Comparison of ENCODE assay signal across 17 cellular contexts in genomic region chr11:2528301-2529050, GRCh38.
A peak's percentile ranks its signal among the peaks of the same experiment; 100 is the strongest.
DNase-seq lines count a peak whose midpoint lies in the region; ATAC-seq and TF ChIP-seq lines count a peak whose summit lies in the region.
"Had no signal": no experiment of that assay in that cellular context is flagged by ENCODE, and none has a peak within 500 bp of the region (broad histone marks: within the 10 kb centered on the region; RNA-seq: fewer than 3 reads in every experiment).

No MANE protein-coding gene starts in this region.

- peaks cover 2% of the 10 kb centered on the region for H3K27me3 Mint-ChIP-seq in activated CD8-positive, alpha-beta memory T cell treated with anti-CD3 and anti-CD28 coated beads, Interleukin-2, amount 10 ng/mL, durations not matched to agents 7 days and 5 days
- no peaks in the 10 kb centered on the region for H3K27me3 Mint-ChIP-seq in activated T-helper 17 cell treated with anti-CD3 and anti-CD28 coated beads, Interleukin-2, amount 50 U/mL, for 72 hours

- no peak overlapping the region for H3K27ac ChIP-seq in spleen
- H3K27ac ChIP-seq: A549, breast epithelium had no signal

- H3K36me3 Mint-ChIP-seq in activated CD8-positive, alpha-beta memory T cell treated with anti-CD3 and anti-CD28 coated beads, Interleukin-2, amount 10 ng/mL, durations not matched to agents 7 days and 5 days, result no peaks in the 10 kb centered on the region
- no peaks in the 10 kb centered on the region for H3K36me3 Mint-ChIP-seq in activated T-helper 17 cell treated with anti-CD3 and anti-CD28 coated beads, Interleukin-2, amount 50 U/mL, for 72 hours (ENCODE audit: low read depth)

- no peaks in the 10 kb centered on the region for H3K9me3 Mint-ChIP-seq in activated CD8-positive, alpha-beta memory T cell treated with anti-CD3 and anti-CD28 coated beads, Interleukin-2, amount 10 ng/mL, durations not matched to agents 7 days and 5 days (ENCODE audit: low read depth)
- H3K9me3 Mint-ChIP-seq in activated T-helper 17 cell treated with anti-CD3 and anti-CD28 coated beads, Interleukin-2, amount 50 U/mL, for 72 hours, result no peaks in the 10 kb centered on the region
- H3K9me3 Mint-ChIP-seq: activated T-helper 1 cell treated with anti-CD3 and anti-CD28 coated beads, Interleukin-12 subunit alpha, Interleukin-12 subunit beta, Interleukin-2, Interleukin-4 antibody, amounts not matched to agents 30 ng/mL and 10 ng/mL and 1 ng/mL, durations not matched to agents 14 hours and 24 hours and 36 hours had no signal

- no peaks in the 10 kb centered on the region for H3K9me3 ChIP-seq in spleen
- H3K9me3 ChIP-seq: A549, breast epithelium had no signal

- H3K36me3 ChIP-seq in spleen, result peaks cover 0 to 11% (median 0%) of the 10 kb centered on the region in 6 donors
- H3K36me3 ChIP-seq: breast epithelium had no signal

- no peaks in the 10 kb centered on the region for H3K27me3 ChIP-seq in spleen (replicated peaks in 1 of 7)
- H3K27me3 ChIP-seq: breast epithelium had no signal

- no peak overlapping the region for H3K4me3 Mint-ChIP-seq in activated CD8-positive, alpha-beta memory T cell treated with anti-CD3 and anti-CD28 coated beads, Interleukin-2, amount 10 ng/mL, durations not matched to agents 7 days and 5 days
- H3K4me3 Mint-ChIP-seq in activated T-helper 17 cell treated with anti-CD3 and anti-CD28 coated beads, Interleukin-2, amount 50 U/mL, for 72 hours, result no peak overlapping the region
- H3K4me3 Mint-ChIP-seq: activated T-helper 1 cell treated with anti-CD3 and anti-CD28 coated beads, Interleukin-12 subunit alpha, Interleukin-12 subunit beta, Interleukin-2, Interleukin-4 antibody, amounts not matched to agents 30 ng/mL and 10 ng/mL and 1 ng/mL, durations not matched to agents 14 hours and 24 hours and 36 hours had no signal

- no peak overlapping the region for H3K4me3 ChIP-seq in spleen
- H3K4me3 ChIP-seq: A549, breast epithelium had no signal

- no peak for TF ChIP-seq CTCF in spleen (IDR thresholded peaks at IDR 0.05 in 8 of 11, conservative IDR thresholded peaks at IDR 0.05 in 3 of 11)

- no peak for TF ChIP-seq POLR2A in spleen (IDR thresholded peaks at IDR 0.05)

- no peak for ATAC-seq in activated CD8-positive, alpha-beta memory T cell treated with anti-CD3 and anti-CD28 coated beads, Interleukin-2, amount 10 ng/mL, durations not matched to agents 7 days and 5 days
- no peak for ATAC-seq in activated T-helper 17 cell treated with anti-CD3 and anti-CD28 coated beads, Interleukin-2, amount 50 U/mL, for 72 hours (replicated peaks)
- ATAC-seq in HG03469 (IDR thresholded peaks at IDR 0.05; ENCODE audit: unreplicated experiment) (no peak), GM18907 (IDR thresholded peaks at IDR 0.05; ENCODE audit: unreplicated experiment) (no peak)
- ATAC-seq: A549 had no signal

- CTCF ChIA-PET in activated CD8-positive, alpha-beta memory T cell treated with anti-CD3 and anti-CD28 coated beads, Interleukin-2, amount 10 ng/mL, durations not matched to agents 7 days and 5 days (lab: Charles Lee), result interaction anchor here (0.9 to 10.3 kb wide), 6 partner anchors 23 to 361 kb away, joined by 3 to 471 read pairs (median 4); partner anchors contain the start of gene CDKN1C

- H3K4me1 Mint-ChIP-seq in activated CD8-positive, alpha-beta memory T cell treated with anti-CD3 and anti-CD28 coated beads, Interleukin-2, amount 10 ng/mL, durations not matched to agents 7 days and 5 days, result peaks cover 16% of the 10 kb centered on the region
- H3K4me1 Mint-ChIP-seq in activated T-helper 17 cell treated with anti-CD3 and anti-CD28 coated beads, Interleukin-2, amount 50 U/mL, for 72 hours, result no peaks in the 10 kb centered on the region

- peak; percentile 47 for DNase-seq in activated CD8-positive, alpha-beta memory T cell treated with anti-CD3 and anti-CD28 coated beads, Interleukin-2, amount 50 U/mL, for 48 hours
- no peak for DNase-seq in activated CD8-positive, alpha-beta memory T cell treated with anti-CD3 and anti-CD28 coated beads, Interleukin-2, amount 10 ng/mL, durations not matched to agents 7 days and 5 days
- DNase-seq in islet precursor cell (peak; percentile 43), spleen (peak; percentile 69), amygdala (lab: John Stamatoyannopoulos, UW) (no peak)
- DNase-seq: activated CD4-positive, alpha-beta T cell treated with anti-CD3 and anti-CD28 coated beads for 4 hours; GF-D8; IMR-90; NCI-H1092; NCI-H82; stimulated activated CD8-positive, alpha-beta memory T cell treated with anti-CD3 and anti-CD28 coated beads, Interleukin-4, amount 100 ng/mL, for 48 hours had no signal

- WGBS in spleen, 5 donors, result 83 to 92% (median 86%) methylated on average over 14 to 18 of the region's 18 CpGs

- H3K4me1 ChIP-seq in spleen, result peaks cover 17 to 48% (median 41%) of the 10 kb centered on the region in 6 donors
- H3K4me1 ChIP-seq: A549 had no signal

- intact Hi-C loops in spleen (cut with DNase I; ENCODE audit: low total_unique reads), result no loop called here

- H3K27ac Mint-ChIP-seq in activated CD8-positive, alpha-beta memory T cell treated with anti-CD3 and anti-CD28 coated beads, Interleukin-2, amount 10 ng/mL, durations not matched to agents 7 days and 5 days, result no peak overlapping the region
- peak overlapping the region; percentile 58 for H3K27ac Mint-ChIP-seq in activated T-helper 17 cell treated with anti-CD3 and anti-CD28 coated beads, Interleukin-2, amount 50 U/mL, for 72 hours
- H3K27ac Mint-ChIP-seq: activated T-helper 1 cell treated with anti-CD3 and anti-CD28 coated beads, Interleukin-12 subunit alpha, Interleukin-12 subunit beta, Interleukin-2, Interleukin-4 antibody, amounts not matched to agents 30 ng/mL and 10 ng/mL and 1 ng/mL, durations not matched to agents 14 hours and 24 hours and 36 hours had no signal

Comparison
In these comparisons a context has a peak if more than half of its experiments do, and no peak if none do; other contexts are left out.
1. DNase-seq: peak in activated CD8-positive, alpha-beta memory T cell treated with anti-CD3 and anti-CD28 coated beads, Interleukin-2, amount 50 U/mL, for 48 hours (single experiment), islet precursor cell (single experiment) and spleen (single experiment); none in activated CD8-positive, alpha-beta memory T cell treated with anti-CD3 and anti-CD28 coated beads, Interleukin-2, amount 10 ng/mL, durations not matched to agents 7 days and 5 days (single experiment) and amygdala (0 of 56).